7 cellular contexts compared by ENCODE assay signal in the genomic region with DNA sequence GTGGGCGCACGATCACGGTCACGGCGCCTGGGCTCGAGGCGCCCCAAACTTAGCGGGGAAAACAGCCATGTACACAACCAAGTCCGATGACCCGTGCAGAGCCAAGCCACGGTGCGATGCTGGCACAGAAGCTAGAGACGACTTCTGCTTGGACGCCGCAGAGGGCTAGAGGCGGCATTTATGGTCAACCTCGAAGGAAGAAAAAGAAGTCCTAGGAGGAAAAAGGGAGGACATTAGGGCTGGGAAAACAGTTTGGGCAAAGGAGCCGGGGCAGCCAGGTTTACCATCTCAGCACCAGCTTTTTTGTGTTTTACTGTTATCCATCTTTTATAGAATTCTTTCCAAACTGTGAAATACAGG. TPM values are rescaled to one million over a fixed set of nuclear protein-coding genes. Genes with fewer than 3 reads are reported as not detected.
DNase-seq lines count a peak whose midpoint lies in the region; ATAC-seq and TF ChIP-seq lines count a peak whose summit lies in the region.

No MANE protein-coding gene starts in this region.

- TF ChIP-seq CTCF in GM20000 (IDR thresholded peaks at IDR 0.05; ENCODE audit: extremely low read depth, missing control alignments), result no peak

- peak overlapping the region; percentile 75 for H3K4me3 ChIP-seq in iPS-20b (ENCODE audit: low read length)

- peaks cover 26% of the 10 kb centered on the region for H3K4me1 ChIP-seq in iPS-20b (ENCODE audit: insufficient read depth, low read length)

- ATAC-seq in HG03039 (IDR thresholded peaks at IDR 0.05; ENCODE audit: unreplicated experiment) (peak; percentile 11), GM21381 (IDR thresholded peaks at IDR 0.05; ENCODE audit: unreplicated experiment) (no peak)

- peaks cover 40% of the 10 kb centered on the region for H3K27me3 ChIP-seq in iPS-20b (ENCODE audit: insufficient read depth, low read length)

- intact Hi-C loops in activated T-helper 1 cell treated with anti-CD3 and anti-CD28 coated beads, Interleukin-12 subunit alpha, Interleukin-12 subunit beta, Interleukin-2, Interleukin-4 antibody, amounts not matched to agents 30 ng/mL and 10 ng/mL and 1 ng/mL, durations not matched to agents 14 hours and 24 hours and 36 hours (cut with micrococcal nuclease), result loop anchor here (2.0 kb wide), 1 partner anchor 67 kb away; no protein-coding TSS in a partner anchor

- peaks cover 34% of the 10 kb centered on the region for H3K4me1 Mint-ChIP-seq in activated T-helper 1 cell treated with anti-CD3 and anti-CD28 coated beads, Interleukin-12 subunit alpha, Interleukin-12 subunit beta, Interleukin-2, Interleukin-4 antibody, amounts not matched to agents 30 ng/mL and 10 ng/mL and 1 ng/mL, durations not matched to agents 14 hours and 24 hours and 36 hours (ENCODE audit: low read depth)

- H3K27ac Mint-ChIP-seq in activated T-helper 1 cell treated with anti-CD3 and anti-CD28 coated beads, Interleukin-12 subunit alpha, Interleukin-12 subunit beta, Interleukin-2, Interleukin-4 antibody, amounts not matched to agents 30 ng/mL and 10 ng/mL and 1 ng/mL, durations not matched to agents 14 hours and 24 hours and 36 hours, result peak overlapping the region; percentile 82

- H3K36me3 ChIP-seq in iPS-20b (ENCODE audit: insufficient read depth, low read depth, low read length), result no peaks in the 10 kb centered on the region

- no peaks in the 10 kb centered on the region for H3K36me3 Mint-ChIP-seq in activated T-helper 1 cell treated with anti-CD3 and anti-CD28 coated beads, Interleukin-12 subunit alpha, Interleukin-12 subunit beta, Interleukin-2, Interleukin-4 antibody, amounts not matched to agents 30 ng/mL and 10 ng/mL and 1 ng/mL, durations not matched to agents 14 hours and 24 hours and 36 hours (ENCODE audit: low read depth)

- H3K27ac ChIP-seq in iPS-20b (ENCODE audit: low read length) (no peak overlapping the region), substantia nigra (ENCODE audit: low read depth, low read length, poor library complexity, severe bottlenecking) (peak overlapping the region; percentile 86)

- peak overlapping the region; percentile 85; the same call in 1 of the 2 replicates for H3K9ac ChIP-seq in iPS-20b (ENCODE audit: low read depth, low read length)

- peaks cover 23% of the 10 kb centered on the region for H3K27me3 Mint-ChIP-seq in activated T-helper 1 cell treated with anti-CD3 and anti-CD28 coated beads, Interleukin-12 subunit alpha, Interleukin-12 subunit beta, Interleukin-2, Interleukin-4 antibody, amounts not matched to agents 30 ng/mL and 10 ng/mL and 1 ng/mL, durations not matched to agents 14 hours and 24 hours and 36 hours (ENCODE audit: insufficient read depth)

- H3K9me3 Mint-ChIP-seq in activated T-helper 1 cell treated with anti-CD3 and anti-CD28 coated beads, Interleukin-12 subunit alpha, Interleukin-12 subunit beta, Interleukin-2, Interleukin-4 antibody, amounts not matched to agents 30 ng/mL and 10 ng/mL and 1 ng/mL, durations not matched to agents 14 hours and 24 hours and 36 hours, result no peaks in the 10 kb centered on the region

- H3K4me3 Mint-ChIP-seq in activated T-helper 1 cell treated with anti-CD3 and anti-CD28 coated beads, Interleukin-12 subunit alpha, Interleukin-12 subunit beta, Interleukin-2, Interleukin-4 antibody, amounts not matched to agents 30 ng/mL and 10 ng/mL and 1 ng/mL, durations not matched to agents 14 hours and 24 hours and 36 hours, result peak overlapping the region; percentile 83

- peak; percentile 5 for DNase-seq in activated T-helper 1 cell treated with anti-CD3 and anti-CD28 coated beads, Interleukin-12 subunit alpha, Interleukin-12 subunit beta, Interleukin-2, Interleukin-4 antibody, amounts not matched to agents 30 ng/mL and 10 ng/mL and 1 ng/mL, durations not matched to agents 14 hours and 24 hours and 36 hours (ENCODE audit: low spot score)
- DNase-seq in substantia nigra (lab: John Stamatoyannopoulos, UW) (peak in 17 of 49 donors; percentile 42 to 77 (median 63)), kidney tubule cell (ENCODE audit: low spot score) (no peak), GM20000 (ENCODE audit: low spot score) (no peak)

- H3K9me3 ChIP-seq in iPS-20b (ENCODE audit: insufficient read depth, low read depth, low read length), result no peaks in the 10 kb centered on the region

RNA-seq across cellular contexts. Expression of gene DTNB, which starts 0.6 kb away (rescaled TPM):
- 28.8 and 28.9 TPM in 2 replicates for total RNA-seq in activated T-helper 1 cell treated with anti-CD3 and anti-CD28 coated beads, Interleukin-12 subunit alpha, Interleukin-12 subunit beta, Interleukin-2, Interleukin-4 antibody, amounts not matched to agents 30 ng/mL and 10 ng/mL and 1 ng/mL, durations not matched to agents 14 hours and 24 hours and 36 hours
